In genomic region chr1:213737398-213738040, GRCh38 we compare ENCODE assay signal across 1 cellular context.
A peak's percentile ranks its signal among the peaks of the same experiment; 100 is the strongest.
TF ChIP-seq lines count a peak whose summit lies in the region.

No MANE protein-coding gene starts in this region.

TF ChIP-seq in HepG2, 621 proteins besides CTCF, POLR2A, EP300 and RAD21 (continued from another document and continues in another):
- TF ChIP-seq ZNF609 (CRISPR knock-in tag; IDR thresholded peaks at IDR 0.05; ENCODE audit: borderline replicate concordance) = peak; percentile 86
- no peak for TF ChIP-seq ZNF646 (CRISPR knock-in tag; IDR thresholded peaks at IDR 0.05)
- TF ChIP-seq ZNF777 (CRISPR knock-in tag; IDR thresholded peaks at IDR 0.05) = no peak
- peak; percentile 67 for TF ChIP-seq SKI (IDR thresholded peaks at IDR 0.05; ENCODE audit: partially characterized antibody)
- peak; percentile 88 for TF ChIP-seq FOXA3 (CRISPR knock-in tag; IDR thresholded peaks at IDR 0.05)
- TF ChIP-seq GPN1 (CRISPR knock-in tag; IDR thresholded peaks at IDR 0.05; ENCODE audit: borderline replicate concordance) = no peak
- peak; percentile 81 for TF ChIP-seq HOXA3 (CRISPR knock-in tag; IDR thresholded peaks at IDR 0.05)
- TF ChIP-seq MXI1 (IDR thresholded peaks at IDR 0.05; ENCODE audit: borderline replicate concordance, low read depth, low read length) = no peak
- no peak for TF ChIP-seq HIC2 (CRISPR knock-in tag; IDR thresholded peaks at IDR 0.05; ENCODE audit: low read depth)
- TF ChIP-seq ZNF251 (CRISPR knock-in tag; IDR thresholded peaks at IDR 0.05) = no peak
- no peak for TF ChIP-seq IRF1 (CRISPR knock-in tag; IDR thresholded peaks at IDR 0.05; ENCODE audit: low read depth)
- TF ChIP-seq ZFYVE20 (CRISPR knock-in tag; IDR thresholded peaks at IDR 0.05; ENCODE audit: borderline replicate concordance, low read depth) = no peak
- no peak for TF ChIP-seq ZNF577 (CRISPR knock-in tag; IDR thresholded peaks at IDR 0.05; ENCODE audit: borderline replicate concordance, low read depth)
- peak; percentile 79; the same call in 1 of the 2 replicates for TF ChIP-seq TBX2 (CRISPR knock-in tag; IDR thresholded peaks at IDR 0.05; ENCODE audit: borderline replicate concordance)
- no peak for TF ChIP-seq ZNF326 (CRISPR knock-in tag; IDR thresholded peaks at IDR 0.05; ENCODE audit: borderline replicate concordance)
- peak; percentile 70 for TF ChIP-seq CREM (IDR thresholded peaks at IDR 0.05)
- no peak for TF ChIP-seq CREM (CRISPR knock-in tag; IDR thresholded peaks at IDR 0.05)
- no peak for TF ChIP-seq ZBTB34 (CRISPR knock-in tag; IDR thresholded peaks at IDR 0.05)
- TF ChIP-seq ZNF564 (CRISPR knock-in tag; IDR thresholded peaks at IDR 0.05) = no peak
- no peak for TF ChIP-seq NAIF1 (CRISPR knock-in tag; IDR thresholded peaks at IDR 0.05; ENCODE audit: borderline replicate concordance)
- TF ChIP-seq CENPX (CRISPR knock-in tag; IDR thresholded peaks at IDR 0.05) = no peak
- TF ChIP-seq NFE2L2 (IDR thresholded peaks at IDR 0.05; ENCODE audit: low read length) = no peak
- TF ChIP-seq KAT7 (CRISPR knock-in tag; IDR thresholded peaks at IDR 0.05; ENCODE audit: borderline replicate concordance) = 0 out of 2 replicates have a peak, but pooled peaks have one; percentile 72
- TF ChIP-seq HHEX (CRISPR knock-in tag; IDR thresholded peaks at IDR 0.05) = no peak
- TF ChIP-seq ZNF546 (CRISPR knock-in tag; conservative IDR thresholded peaks at IDR 0.05) = no peak
- TF ChIP-seq MAX (IDR thresholded peaks at IDR 0.05) = peak; percentile 63
- TF ChIP-seq HNRNPLL (IDR thresholded peaks at IDR 0.05; ENCODE audit: low read depth, low read length, poor library complexity, severe bottlenecking) = no peak
- no peak for TF ChIP-seq CSRNP1 (CRISPR knock-in tag; IDR thresholded peaks at IDR 0.05)
- TF ChIP-seq SMAD3 (CRISPR knock-in tag; IDR thresholded peaks at IDR 0.05) = peak; percentile 63; the same call in 1 of the 2 replicates
- no peak for TF ChIP-seq DR1 (CRISPR knock-in tag; IDR thresholded peaks at IDR 0.05)
- no peak for TF ChIP-seq PAWR (CRISPR knock-in tag; IDR thresholded peaks at IDR 0.05; ENCODE audit: borderline replicate concordance)
- no peak for TF ChIP-seq E2F5 (CRISPR knock-in tag; conservative IDR thresholded peaks at IDR 0.05)
- TF ChIP-seq ZKSCAN1 (IDR thresholded peaks at IDR 0.05; ENCODE audit: low read length) = no peak
- peak; percentile 72; the same call in 1 of the 2 replicates for TF ChIP-seq ZNF124 (CRISPR knock-in tag; IDR thresholded peaks at IDR 0.05)
- TF ChIP-seq MAFG (CRISPR knock-in tag; IDR thresholded peaks at IDR 0.05) = no peak
- TF ChIP-seq ZNF788 (CRISPR knock-in tag; IDR thresholded peaks at IDR 0.05; ENCODE audit: borderline replicate concordance) = peak; percentile 52; the same call in 1 of the 2 replicates
- no peak for TF ChIP-seq ZBTB39 (CRISPR knock-in tag; IDR thresholded peaks at IDR 0.05)
- TF ChIP-seq ZNF816 (CRISPR knock-in tag; IDR thresholded peaks at IDR 0.05; ENCODE audit: borderline replicate concordance) = no peak
- 0 out of 2 replicates have a peak, but pooled peaks have one; percentile 88 for TF ChIP-seq ZNF383 (CRISPR knock-in tag; IDR thresholded peaks at IDR 0.05; ENCODE audit: borderline replicate concordance)
- no peak for TF ChIP-seq ZIK1 (CRISPR knock-in tag; IDR thresholded peaks at IDR 0.05; ENCODE audit: borderline replicate concordance, low read depth)
- no peak for TF ChIP-seq ZNF550 (CRISPR knock-in tag; IDR thresholded peaks at IDR 0.05; ENCODE audit: borderline replicate concordance)
- no peak for TF ChIP-seq MLLT10 (CRISPR knock-in tag; IDR thresholded peaks at IDR 0.05)
- TF ChIP-seq KLF6 (CRISPR knock-in tag; IDR thresholded peaks at IDR 0.05) = 0 out of 2 replicates have a peak, but pooled peaks have one; percentile 72
- peak; percentile 54; the same call in 1 of the 2 replicates for TF ChIP-seq ZNF317 (CRISPR knock-in tag; IDR thresholded peaks at IDR 0.05)
- peak; percentile 87; the same call in 1 of the 2 replicates for TF ChIP-seq NCOA1 (CRISPR knock-in tag; IDR thresholded peaks at IDR 0.05)
